8 cellular contexts compared by ENCODE assay signal in the genomic region with DNA sequence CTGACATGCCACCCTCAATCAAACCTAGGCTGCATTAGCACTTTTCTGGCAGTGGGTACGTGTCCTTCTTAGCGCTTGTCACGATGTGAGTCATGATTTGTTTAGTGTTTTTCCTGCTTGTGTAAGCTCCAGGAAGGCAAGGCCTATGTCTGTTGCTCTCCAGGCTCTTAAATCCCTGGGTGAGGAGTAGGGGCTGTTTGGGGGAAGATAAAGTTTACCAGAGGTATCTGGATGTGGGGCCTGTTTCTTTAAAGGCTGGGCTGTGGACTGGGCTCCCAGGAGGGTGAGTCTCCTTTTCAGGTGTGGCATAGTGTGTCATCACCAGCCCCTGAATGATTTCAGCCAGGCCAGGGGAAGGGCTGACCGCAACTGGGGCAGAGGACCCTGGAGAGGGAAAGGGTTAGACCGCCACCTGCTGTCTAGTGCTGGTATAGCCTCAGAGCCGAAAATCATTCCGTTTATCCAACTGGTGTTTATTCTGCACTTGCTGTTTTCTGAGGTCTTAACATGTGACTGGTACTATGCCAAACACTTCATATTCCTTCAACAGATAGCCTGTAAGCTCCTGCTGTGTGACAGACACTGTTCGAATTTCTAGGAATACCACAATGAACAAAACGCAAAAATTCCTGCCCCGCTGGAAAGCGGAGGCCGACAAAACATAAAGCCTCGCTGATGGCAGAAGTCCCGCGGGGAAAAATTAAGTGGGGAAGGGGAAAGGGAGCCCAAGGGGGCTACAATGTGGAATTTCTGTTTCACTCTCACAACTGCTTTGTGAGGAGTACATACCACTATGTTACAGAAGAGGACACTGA.
DNase-seq lines count a peak whose midpoint lies in the region; TF ChIP-seq lines count a peak whose summit lies in the region.

No MANE protein-coding gene starts in this region.

- peaks cover 18 to 43% of the 10 kb centered on the region in 2 donors for H3K4me1 ChIP-seq in mucosa of rectum (ENCODE audit: control insufficient read depth in 2 of 2, insufficient read depth in 2 of 2, low read length in 2 of 2)

- peak; percentile 97 for TF ChIP-seq CTCF in HFF-Myc (IDR thresholded peaks at IDR 0.05; ENCODE audit: low read depth, low read length, missing control alignments)

- no peak overlapping the region for H3K4me3 ChIP-seq in HFF-Myc (replicated peaks; ENCODE audit: low read depth, low read length)
- H3K4me3 ChIP-seq in mucosa of rectum (ENCODE audit: low read length in 2 of 2), result no peak overlapping the region

- DNase-seq in COR-L47 (lab: John Stamatoyannopoulos, UW) (peak; percentile 31), HFF-Myc (ENCODE audit: extremely low read depth, low read depth) (peak; percentile 71), NOMO-1 treated with DMSO at 0.1 percent for 48 hours (lab: John Stamatoyannopoulos, UW; ENCODE audit: unreplicated experiment) (peak; percentile 73), epidermal melanocyte (ENCODE audit: insufficient read length, low spot score) (peak; percentile 81), GF-D8 (lab: John Stamatoyannopoulos, UW) (no peak)
- DNase-seq in activated CD8-positive, alpha-beta memory T cell treated with anti-CD3 and anti-CD28 coated beads for 4 hours (ENCODE audit: low read depth in 2 of 2), result peak; percentile 22 to 36
- peak; percentile 34 to 36 for DNase-seq in stimulated activated CD8-positive, alpha-beta memory T cell treated with anti-CD3 and anti-CD28 coated beads, Interleukin-4, amount 100 ng/mL, for 4 hours (ENCODE audit: low read depth in 2 of 2, low spot score in 1 of 2)

- peak overlapping the region; percentile 19 to 56 for H3K9ac ChIP-seq in mucosa of rectum (ENCODE audit: low read depth in 1 of 2, low read length in 2 of 2)

- peak overlapping the region; percentile 65 to 71 for H3K27ac ChIP-seq in mucosa of rectum (ENCODE audit: low read depth in 2 of 2, low read length in 2 of 2)

- peaks cover 8 to 10% of the 10 kb centered on the region in 2 donors for H3K36me3 ChIP-seq in mucosa of rectum (ENCODE audit: control insufficient read depth in 2 of 2, insufficient read depth in 2 of 2, low read length in 2 of 2)

- H3K9me3 ChIP-seq in mucosa of rectum (ENCODE audit: control insufficient read depth in 2 of 2, low read length in 2 of 2), result no peaks in the 10 kb centered on the region

- H3K27me3 ChIP-seq in mucosa of rectum (ENCODE audit: control insufficient read depth in 2 of 2, insufficient read depth in 2 of 2, low read length in 2 of 2), result no peaks in the 10 kb centered on the region
